8 cellular contexts compared by ENCODE assay signal in the genomic region with DNA sequence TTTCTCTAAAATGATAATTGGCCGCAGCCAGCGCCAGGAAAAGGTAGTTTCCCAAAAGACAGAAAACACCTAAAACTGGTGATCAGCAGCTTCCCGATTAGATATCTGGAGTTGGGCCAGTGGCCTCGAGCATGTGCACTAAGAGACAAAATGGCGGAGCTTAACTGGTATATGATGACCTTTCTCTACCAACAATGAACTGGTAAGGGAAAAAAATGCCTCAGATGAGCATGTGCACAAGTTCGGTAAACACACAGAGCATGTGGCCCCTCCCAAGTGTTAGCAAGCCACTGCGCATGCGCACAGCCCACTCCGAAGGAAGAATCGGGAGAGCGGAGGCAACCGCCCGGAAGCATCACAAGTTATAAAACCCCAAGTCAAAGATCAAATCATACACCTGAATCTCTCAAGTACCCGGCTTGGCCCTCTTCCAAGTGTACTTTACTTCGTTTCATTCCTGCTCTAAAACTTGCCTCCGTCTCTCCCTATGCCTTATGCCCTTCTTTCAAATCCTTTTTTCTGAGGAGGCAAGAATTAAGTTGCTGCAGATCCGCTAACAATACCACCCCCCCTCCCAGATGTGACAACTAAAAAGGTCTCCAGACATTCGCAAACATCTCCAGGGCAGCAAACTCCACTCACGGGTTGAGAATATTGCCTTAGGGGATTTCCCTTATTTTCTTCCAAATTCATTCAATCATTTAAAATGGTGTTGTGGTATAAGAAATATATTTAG. TPM values are rescaled to one million over a fixed set of nuclear protein-coding genes. Genes with fewer than 3 reads are reported as not detected.
A peak's percentile ranks its signal among the peaks of the same experiment; 100 is the strongest.
DNase-seq lines count a peak whose midpoint lies in the region; ATAC-seq and TF ChIP-seq lines count a peak whose summit lies in the region.

No MANE protein-coding gene starts in this region.

- peak; percentile 32 to 74 (median 48) for DNase-seq in T-helper 1 cell
- DNase-seq in anterior cingulate cortex (lab: John Stamatoyannopoulos, UW): peak in 56 of 58 donors; percentile 12 to 89 (median 64)
- peak; percentile 92 to 96 (median 95) for DNase-seq in right cardiac atrium
- peak; percentile 77 for DNase-seq in retina

- intact Hi-C loops in right cardiac atrium (cut with DNase I): no loop called here

- no peaks in the 10 kb centered on the region for H3K9me3 ChIP-seq in right cardiac atrium (ENCODE audit: control insufficient read depth, low read length)

- H3K36me3 ChIP-seq in urinary bladder (ENCODE audit: insufficient read depth): no peaks in the 10 kb centered on the region

- in situ Hi-C loops in GM18951 (cut with MboI; ENCODE audit: low sequenced_read_pairs, unreplicated experiment): no loop called here

- H3K27me3 ChIP-seq in right cardiac atrium (ENCODE audit: control insufficient read depth, insufficient read depth): no peaks in the 10 kb centered on the region

- peaks cover 1% of the 10 kb centered on the region for H3K4me1 ChIP-seq in right cardiac atrium (ENCODE audit: control insufficient read depth, insufficient read depth, low read length)
- no peaks in the 10 kb centered on the region for H3K4me1 ChIP-seq in urinary bladder (ENCODE audit: insufficient read depth)

- H3K4me3 ChIP-seq in right cardiac atrium (ENCODE audit: low read length) (peak overlapping the region; percentile 69), urinary bladder (ENCODE audit: low read depth, low read length) (peak overlapping the region; percentile 28)

- H3K27ac ChIP-seq in right cardiac atrium (ENCODE audit: low read length): no peak overlapping the region
- H3K27ac ChIP-seq in urinary bladder (ENCODE audit: low read depth): no peak overlapping the region

- TF ChIP-seq POLR2A in GM18951 (IDR thresholded peaks at IDR 0.05; ENCODE audit: extremely low read depth, insufficient read depth, insufficient read length): peak; percentile 36

- WGBS in right cardiac atrium: 24% methylated on average over 19 of the region's 19 CpGs
- WGBS in urinary bladder: 31% methylated on average over 19 of the region's 19 CpGs

- ATAC-seq in right cardiac atrium (peak; percentile 91), HG03378 (IDR thresholded peaks at IDR 0.05; ENCODE audit: unreplicated experiment) (no peak), GM21576 (IDR thresholded peaks at IDR 0.05; ENCODE audit: unreplicated experiment) (no peak)

RNA-seq across cellular contexts. Expression of gene PTBP3, which starts 15.0 kb away (rescaled TPM):
- 10 to 100 TPM; 15.1 to 19.6 (median 17.3) TPM for total RNA-seq in right cardiac atrium
- 4.4 TPM for polyA plus RNA-seq in right cardiac atrium
- total RNA-seq in urinary bladder: 59.9 TPM
- polyA plus RNA-seq in urinary bladder: 12.0 TPM

RNA-seq across cellular contexts. Expression of gene HSDL2, which starts 31.5 kb away (rescaled TPM):
- total RNA-seq in right cardiac atrium (100 to 1,000 TPM; 102 to 120 (median 111) TPM), urinary bladder (63.5 TPM)
- polyA plus RNA-seq in right cardiac atrium (87.6 TPM), urinary bladder (31.3 TPM)

Comparison
In these comparisons a context has a peak if more than half of its experiments do, and no peak if none do; other contexts are left out.
1. ATAC-seq: peak in right cardiac atrium (2 of 2); none in HG03378 (single experiment) and GM21576 (single experiment).
2. Peak in every context shown above with its lines, with median percentiles within 50 percentile points of each other: DNase-seq.